Comparison of ENCODE assay signal across 7 cellular contexts in the genomic region with DNA sequence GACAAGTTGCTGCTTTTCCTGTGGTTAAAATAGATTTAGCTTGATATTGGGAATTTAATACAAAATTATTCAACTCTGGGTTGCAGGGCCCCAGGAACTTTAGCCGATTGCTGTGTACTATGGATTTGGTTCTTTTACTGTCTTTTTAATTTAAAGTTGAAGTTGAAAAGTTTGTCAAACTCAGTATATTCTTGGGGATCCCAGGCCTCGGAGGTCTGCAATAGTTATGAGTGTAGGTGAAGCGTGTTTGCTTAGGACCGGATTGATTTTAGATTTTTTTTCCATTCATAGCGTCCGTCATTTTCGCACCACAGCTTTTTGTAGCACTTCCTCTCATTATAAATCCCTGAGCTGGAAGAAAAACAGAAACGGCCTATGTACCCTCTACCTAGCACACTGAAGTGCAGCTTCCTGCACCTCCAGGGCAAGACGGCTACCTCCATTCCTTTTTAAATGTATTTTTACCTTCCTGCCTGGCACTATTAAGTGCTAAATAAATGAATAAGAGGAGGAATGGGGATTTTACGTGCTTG. TPM values are rescaled to one million over a fixed set of nuclear protein-coding genes. Genes with fewer than 3 reads are reported as not detected.
DNase-seq lines count a peak whose midpoint lies in the region; ATAC-seq and TF ChIP-seq lines count a peak whose summit lies in the region.

No MANE protein-coding gene starts in this region.

- H3K27ac ChIP-seq in right atrium auricular region, result peak overlapping the region; percentile 93 to 94

- H3K4me1 ChIP-seq in right atrium auricular region, result peaks cover 0 to 14% of the 10 kb centered on the region in 2 donors

- peak; percentile 24 for DNase-seq in GM10248 (ENCODE audit: extremely low spot score)
- no peak for DNase-seq in LNCaP clone FGC (ENCODE audit: low read depth)
- DNase-seq in activated T-cell treated with anti-CD3 and anti-CD28 coated beads, Interleukin-2, amount 50 U/mL, for 24 hours, result peak; percentile 42
- no peak for DNase-seq in right atrium auricular region (ENCODE audit: low spot score)
- DNase-seq in skeletal muscle cell (ENCODE audit: low read depth), result no peak
- no peak for DNase-seq in retina

- no peaks in the 10 kb centered on the region for H3K27me3 ChIP-seq in right atrium auricular region

- peak overlapping the region; percentile 96 for H3K27ac Mint-ChIP-seq in activated T-cell treated with anti-CD3 and anti-CD28 coated beads, Interleukin-2, amount 50 U/mL, for 24 hours

- H3K36me3 Mint-ChIP-seq in activated T-cell treated with anti-CD3 and anti-CD28 coated beads, Interleukin-2, amount 50 U/mL, for 24 hours (ENCODE audit: low read depth), result peaks cover 34% of the 10 kb centered on the region

- peak; percentile 18 for ATAC-seq in GM21423 (IDR thresholded peaks at IDR 0.05; ENCODE audit: unreplicated experiment)

- POLR2A ChIA-PET in GM10248 (lab: Yijun Ruan, JAX), result interaction anchor here (0.5 kb wide), 1 partner anchor 101 kb away, joined by 5 read pairs; no protein-coding TSS in a partner anchor

- peak overlapping the region; percentile 68 for H3K4me3 ChIP-seq in LNCaP clone FGC (ENCODE audit: low read depth, low read length)
- peak overlapping the region; percentile 63 to 69 for H3K4me3 ChIP-seq in right atrium auricular region
- peak overlapping the region; percentile 65 for H3K4me3 ChIP-seq in skeletal muscle cell (ENCODE audit: low read depth, low read length)

- peak overlapping the region; percentile 90 for H3K4me3 Mint-ChIP-seq in activated T-cell treated with anti-CD3 and anti-CD28 coated beads, Interleukin-2, amount 50 U/mL, for 24 hours

- no peaks in the 10 kb centered on the region for H3K27me3 Mint-ChIP-seq in activated T-cell treated with anti-CD3 and anti-CD28 coated beads, Interleukin-2, amount 50 U/mL, for 24 hours

- H3K4me1 Mint-ChIP-seq in activated T-cell treated with anti-CD3 and anti-CD28 coated beads, Interleukin-2, amount 50 U/mL, for 24 hours (ENCODE audit: low read depth), result peaks cover 37% of the 10 kb centered on the region

- CTCF ChIA-PET in GM10248 (lab: Yijun Ruan, JAX), result interaction anchor here (0.9 to 2.0 kb wide), 8 partner anchors 9 to 192 kb away, joined by 3 to 8 read pairs (median 3); no protein-coding TSS in a partner anchor

- no peaks in the 10 kb centered on the region for H3K36me3 ChIP-seq in right atrium auricular region

- no peaks in the 10 kb centered on the region for H3K9me3 Mint-ChIP-seq in activated T-cell treated with anti-CD3 and anti-CD28 coated beads, Interleukin-2, amount 50 U/mL, for 24 hours

- no peaks in the 10 kb centered on the region for H3K9me3 ChIP-seq in right atrium auricular region

- TF ChIP-seq CTCF in GM10248 (IDR thresholded peaks at IDR 0.05; ENCODE audit: control extremely low read depth, extremely low read depth, low read depth, missing control alignments), result no peak
- no peak for TF ChIP-seq CTCF in LNCaP clone FGC (IDR thresholded peaks at IDR 0.05; ENCODE audit: control insufficient read depth, extremely low read depth, insufficient read depth)
- no peak for TF ChIP-seq CTCF in right atrium auricular region (IDR thresholded peaks at IDR 0.05)

RNA-seq across cellular contexts. Expression of a gene that starts 0.5 kb away (rescaled TPM):
- total RNA-seq in right atrium auricular region, result 10 to 100 TPM in 1 of 2 donors, 1 to 10 TPM in 1; 5.4 to 14.5 TPM

Comparison
In these comparisons a context has a peak if more than half of its experiments do, and no peak if none do; other contexts are left out.
1. DNase-seq: peak in GM10248 (single experiment) and activated T-cell treated with anti-CD3 and anti-CD28 coated beads, Interleukin-2, amount 50 U/mL, for 24 hours (single experiment); none in LNCaP clone FGC (single experiment), right atrium auricular region (single experiment), skeletal muscle cell (single experiment) and retina (single experiment).
2. Peak in every context shown above with its lines, with median percentiles within 50 percentile points of each other: H3K4me3 ChIP-seq.